Comparison of ENCODE assay signal across 30 cellular contexts in genomic region chr6:114315841-114316595, GRCh38. TPM values are rescaled to one million over a fixed set of nuclear protein-coding genes. Genes with fewer than 3 reads are reported as not detected.
DNase-seq lines count a peak whose midpoint lies in the region; ATAC-seq lines count a peak whose summit lies in the region.
"Had no signal": no experiment of that assay in that cellular context is flagged by ENCODE, and none has a peak within 500 bp of the region (broad histone marks: within the 10 kb centered on the region; RNA-seq: fewer than 3 reads in every experiment).

No MANE protein-coding gene starts in this region.

- H2AFZ ChIP-seq in mesenchymal stem cell (ENCODE audit: low read depth, low read length), result no peak overlapping the region
- H2AFZ ChIP-seq: parathyroid adenoma had no signal

- no peak overlapping the region for H2BK15ac ChIP-seq in mesenchymal stem cell (ENCODE audit: low read depth, poor library complexity, severe bottlenecking)

- H3K4me2 ChIP-seq in mesenchymal stem cell (ENCODE audit: low read length, poor library complexity, severe bottlenecking), result no peak overlapping the region

- H2BK120ac ChIP-seq in mesenchymal stem cell (ENCODE audit: low read depth, low read length), result no peak overlapping the region

- H3K27ac ChIP-seq in mesenchymal stem cell (ENCODE audit: low read length, poor library complexity, severe bottlenecking), result peak overlapping the region; percentile 66
- H3K27ac ChIP-seq: 22Rv1, adrenal gland, body of pancreas, parathyroid adenoma, right lobe of liver had no signal

- H2BK12ac ChIP-seq in mesenchymal stem cell (ENCODE audit: low read length in 2 of 2), result no peak overlapping the region

- H4K91ac ChIP-seq in mesenchymal stem cell (ENCODE audit: low read length), result no peak overlapping the region

- H3K9ac ChIP-seq in mesenchymal stem cell (ENCODE audit: low read length), result no peak overlapping the region
- H3K9ac ChIP-seq: parathyroid adenoma had no signal

- no peaks in the 10 kb centered on the region for H3K27me3 ChIP-seq in mesenchymal stem cell (ENCODE audit: control insufficient read depth in 1 of 2, insufficient read depth in 1 of 2, low read length in 2 of 2)
- H3K27me3 ChIP-seq: adrenal gland, body of pancreas, right lobe of liver had no signal

- 100% methylated on average over 1 of the region's 5 CpGs for WGBS in mesenchymal stem cell

- peaks cover 5% of the 10 kb centered on the region for H3K79me1 ChIP-seq in mesenchymal stem cell (replicated peaks; ENCODE audit: low read length, poor library complexity, severe bottlenecking)

- ATAC-seq in GM19467 (IDR thresholded peaks at IDR 0.05; ENCODE audit: unreplicated experiment), result no peak
- no peak for ATAC-seq in GM18520 (IDR thresholded peaks at IDR 0.05; ENCODE audit: unreplicated experiment)
- ATAC-seq: activated CD4-positive, CD25-positive, alpha-beta regulatory T cell treated with anti-CD3 and anti-CD28 coated beads, Interleukin-2, amount 50 U/mL, for 24 hours; body of pancreas; natural killer cell; right lobe of liver; stimulated activated memory B cell treated with anti-CD40 and anti-IgM and Interleukin-4, amounts not matched to agents 10 μg/mL and 1 μg/mL and 100 μg/mL, for 72 hours had no signal

- no peak overlapping the region for H3K23ac ChIP-seq in mesenchymal stem cell (ENCODE audit: low read length in 2 of 2)

- DNase-seq in DMS 273 (lab: John Stamatoyannopoulos, UW; ENCODE audit: unreplicated experiment) (peak; percentile 37), DMS 273 treated with DMSO at 0.1 percent for 48 hours (lab: John Stamatoyannopoulos, UW) (no peak), SK-MEL-5 (ENCODE audit: low read depth, low spot score) (peak; percentile 63), mesenchymal stem cell (no peak), T-helper 1 cell (no peak), Kasumi-1 (lab: John Stamatoyannopoulos, UW) (no peak)
- DNase-seq: activated CD4-positive, alpha-beta T cell treated with anti-CD3 and anti-CD28 coated beads, Interleukin-2, amount 50 U/mL, for 48 hours; activated naive CD4-positive, alpha-beta T cell treated with anti-CD3 and anti-CD28 coated beads for 36 hours; adrenal gland; body of pancreas; dermis blood vessel endothelial cell; GOT3; IMR-90; natural killer cell; NCI-H1048; NCI-H1930; NCI-H774; right lobe of liver; stimulated activated CD4-positive, alpha-beta T cell treated with anti-CD3 and anti-CD28 coated beads, Interleukin-12 subunit alpha, Interleukin-12 subunit beta, amount 100 ng/mL, for 4 hours; stimulated activated CD4-positive, alpha-beta T cell treated with anti-CD3 and anti-CD28 coated beads, Interleukin-4, amount 100 ng/mL, for 1 hour; T-helper 9 cell had no signal

- H3K36me3 ChIP-seq in mesenchymal stem cell (ENCODE audit: control insufficient read depth in 1 of 2, insufficient read depth in 2 of 2, low read depth in 1 of 2, low read length in 2 of 2), result no peaks in the 10 kb centered on the region
- H3K36me3 ChIP-seq: adrenal gland, right lobe of liver had no signal

- H2BK5ac ChIP-seq in mesenchymal stem cell (ENCODE audit: low read depth, low read length, poor library complexity, severe bottlenecking), result no peak overlapping the region

- H3K4ac ChIP-seq in mesenchymal stem cell (ENCODE audit: low read depth in 1 of 2, low read length in 2 of 2), result no peak overlapping the region

- no peaks in the 10 kb centered on the region for H3K9me3 ChIP-seq in mesenchymal stem cell (ENCODE audit: control insufficient read depth, low read length)
- H3K9me3 ChIP-seq: adrenal gland, body of pancreas, right lobe of liver had no signal

- no peaks in the 10 kb centered on the region for H3K4me1 ChIP-seq in mesenchymal stem cell (ENCODE audit: control insufficient read depth, insufficient read depth, low read depth, low read length)
- H3K4me1 ChIP-seq: adrenal gland, body of pancreas, parathyroid adenoma, right lobe of liver had no signal

- in situ Hi-C loops in SK-MEL-5 (cut with HindIII; ENCODE audit: low pct_unique_long_range_greater_than_20kb, low sequenced_read_pairs), result no loop called here

- no peak overlapping the region for H3K18ac ChIP-seq in mesenchymal stem cell (ENCODE audit: low read depth in 1 of 2, low read length in 2 of 2)

- H3K14ac ChIP-seq in mesenchymal stem cell (ENCODE audit: low read length in 2 of 2), result no peak overlapping the region

- no peak overlapping the region for H3K4me3 ChIP-seq in mesenchymal stem cell (ENCODE audit: insufficient read depth in 1 of 2, low read depth in 1 of 2, low read length in 2 of 2)
- H3K4me3 ChIP-seq: adrenal gland, body of pancreas, right lobe of liver had no signal

- no peak overlapping the region for H4K8ac ChIP-seq in mesenchymal stem cell (ENCODE audit: low read length)

- no peak overlapping the region for H2AK5ac ChIP-seq in mesenchymal stem cell (ENCODE audit: low read length, severe bottlenecking)

RNA-seq across cellular contexts. Expression of gene HS3ST5, which starts 26.8 kb away (rescaled TPM):
- total RNA-seq in SK-MEL-5 (2014; rRNA removed; shearing (Covaris generic)), result 0.42 and 0.56 TPM in 2 replicates
- 0.83 and 1.1 TPM in 2 replicates for polyA plus RNA-seq in SK-MEL-5 (2015; cell fraction: cytosol; rRNA removed)
- polyA plus RNA-seq in SK-MEL-5 (2015; cell fraction: nucleus; rRNA removed), result 0.12 and 0.74 TPM in 2 replicates
- 0.03 TPM for polyA plus RNA-seq in mesenchymal stem cell (2013, experiment 1 of 2)
- 0.07 TPM for polyA plus RNA-seq in mesenchymal stem cell (2013, experiment 2 of 2)
- total RNA-seq: activated naive CD4-positive, alpha-beta T cell treated with anti-CD3 and anti-CD28 coated beads for 36 hours; dermis blood vessel endothelial cell; G401; glomerular endothelial cell; IMR-90; lower leg skin; natural killer cell; right lobe of liver had no signal
- polyA plus RNA-seq: IMR-90 had no signal

Comparison
In these comparisons a context has a peak if more than half of its experiments do, and no peak if none do; other contexts are left out.
1. DNase-seq: peak in DMS 273 (single experiment) and SK-MEL-5 (single experiment); none in DMS 273 treated with DMSO at 0.1 percent for 48 hours (single experiment), mesenchymal stem cell (single experiment), T-helper 1 cell (0 of 5) and Kasumi-1 (0 of 2).